In genomic region chr2:165793161-165793778, GRCh38 we compare ENCODE assay signal across 9 cellular contexts. TPM values are rescaled to one million over a fixed set of nuclear protein-coding genes. Genes with fewer than 3 reads are reported as not detected.
DNase-seq lines count a peak whose midpoint lies in the region; ATAC-seq and TF ChIP-seq lines count a peak whose summit lies in the region.
"Had no signal": no experiment of that assay in that cellular context is flagged by ENCODE, and none has a peak within 500 bp of the region (broad histone marks: within the 10 kb centered on the region; RNA-seq: fewer than 3 reads in every experiment).

No MANE protein-coding gene starts in this region.

- peak overlapping the region; percentile 69 for H4K8ac ChIP-seq in mesenchymal stem cell (ENCODE audit: low read length)

- peaks cover 5% of the 10 kb centered on the region for H3K79me1 ChIP-seq in mesenchymal stem cell (replicated peaks; ENCODE audit: low read length, poor library complexity, severe bottlenecking)

- H3K4me2 ChIP-seq in mesenchymal stem cell (ENCODE audit: low read length, poor library complexity, severe bottlenecking) = peak overlapping the region; percentile 95

- no peak overlapping the region for H2BK5ac ChIP-seq in mesenchymal stem cell (ENCODE audit: low read depth, low read length, poor library complexity, severe bottlenecking)

- H2BK120ac ChIP-seq in mesenchymal stem cell (ENCODE audit: low read depth, low read length) = peak overlapping the region; percentile 3

- TF ChIP-seq CTCF in coronary artery (IDR thresholded peaks at IDR 0.05) = no peak
- no peak for TF ChIP-seq CTCF in type B pancreatic cell (conservative IDR thresholded peaks at IDR 0.05)

- H2AK5ac ChIP-seq in mesenchymal stem cell (ENCODE audit: low read length, severe bottlenecking) = no peak overlapping the region

- peaks cover 17% of the 10 kb centered on the region for H3K4me1 ChIP-seq in mesenchymal stem cell (ENCODE audit: control insufficient read depth, insufficient read depth, low read depth, low read length)

- peak overlapping the region; percentile 66 for H2AFZ ChIP-seq in mesenchymal stem cell (ENCODE audit: low read depth, low read length)

- H3K4me1 Mint-ChIP-seq in type B pancreatic cell (ENCODE audit: unreplicated experiment) = peaks cover 4% of the 10 kb centered on the region

- H3K23ac ChIP-seq in mesenchymal stem cell (ENCODE audit: low read length in 2 of 2) = peak overlapping the region in 1 of 2 experiments; percentile 20

- peak overlapping the region; percentile 100 for H3K4me3 Mint-ChIP-seq in type B pancreatic cell

- H3K27ac ChIP-seq in coronary artery (peak overlapping the region in 1 of 2 donors; percentile 2), mesenchymal stem cell (ENCODE audit: low read length, poor library complexity, severe bottlenecking) (peak overlapping the region; percentile 72)

- H4K91ac ChIP-seq in mesenchymal stem cell (ENCODE audit: low read length) = peak overlapping the region; percentile 68

- no peaks in the 10 kb centered on the region for H3K9me3 Mint-ChIP-seq in type B pancreatic cell

- WGBS in mesenchymal stem cell = 2% methylated on average over 31 of the region's 35 CpGs

- ATAC-seq in GM21515 (IDR thresholded peaks at IDR 0.05; ENCODE audit: unreplicated experiment) = peak; percentile 9

- no peak overlapping the region for H2BK15ac ChIP-seq in mesenchymal stem cell (ENCODE audit: low read depth, poor library complexity, severe bottlenecking)

- peaks cover 0 to 2% of the 10 kb centered on the region in 2 experiments for H3K36me3 ChIP-seq in mesenchymal stem cell (ENCODE audit: control insufficient read depth in 1 of 2, insufficient read depth in 2 of 2, low read depth in 1 of 2, low read length in 2 of 2)

- H3K14ac ChIP-seq in mesenchymal stem cell (ENCODE audit: low read length in 2 of 2) = peak overlapping the region in 1 of 2 experiments; percentile 3

- H3K27me3 ChIP-seq in mesenchymal stem cell (ENCODE audit: control insufficient read depth in 1 of 2, insufficient read depth in 1 of 2, low read length in 2 of 2) = peaks cover 0 to 14% of the 10 kb centered on the region in 2 experiments

- peak overlapping the region; percentile 79 to 87 for H3K4ac ChIP-seq in mesenchymal stem cell (ENCODE audit: low read depth in 1 of 2, low read length in 2 of 2)

- peak overlapping the region; percentile 66 to 74 for H2BK12ac ChIP-seq in mesenchymal stem cell (ENCODE audit: low read length in 2 of 2)

- H3K27me3 Mint-ChIP-seq in type B pancreatic cell = peaks cover 47% of the 10 kb centered on the region

- no peaks in the 10 kb centered on the region for H3K9me3 ChIP-seq in mesenchymal stem cell (ENCODE audit: control insufficient read depth, low read length)

- peak overlapping the region; percentile 74 for H3K4me3 ChIP-seq in coronary artery
- H3K4me3 ChIP-seq in mesenchymal stem cell (ENCODE audit: insufficient read depth in 1 of 2, low read depth in 1 of 2, low read length in 2 of 2) = peak overlapping the region; percentile 76 to 84

- DNase-seq in COLO668 (lab: John Stamatoyannopoulos, UW; ENCODE audit: unreplicated experiment) (peak; percentile 66), NCI-H526 (lab: John Stamatoyannopoulos, UW) (peak; percentile 44 to 68), coronary artery (ENCODE audit: low spot score) (no peak), mesenchymal stem cell (peak; percentile 52), type B pancreatic cell (ENCODE audit: extremely low spot score, unreplicated experiment) (no peak), HK-2 (ENCODE audit: unreplicated experiment) (no peak)
- DNase-seq in activated CD4-positive, CD25-positive, alpha-beta regulatory T cell (lab: John Stamatoyannopoulos, UW) = no peak

- H3K9ac ChIP-seq in mesenchymal stem cell (ENCODE audit: low read length) = no peak overlapping the region

- peaks cover 3% of the 10 kb centered on the region for H3K36me3 Mint-ChIP-seq in type B pancreatic cell

- H3K27ac Mint-ChIP-seq in type B pancreatic cell = peak overlapping the region; percentile 99

- peak overlapping the region; percentile 54 to 70 for H3K18ac ChIP-seq in mesenchymal stem cell (ENCODE audit: low read depth in 1 of 2, low read length in 2 of 2)

RNA-seq across cellular contexts. Expression of gene GALNT3, which starts 0.8 kb away (rescaled TPM):
- 3.3 TPM for polyA plus RNA-seq in mesenchymal stem cell (2013, experiment 1 of 2)
- polyA plus RNA-seq in mesenchymal stem cell (2013, experiment 2 of 2) = 3.7 TPM
- 28.8 and 62.1 TPM in 2 replicates for total RNA-seq in type B pancreatic cell (ENCODE audit: low replicate concordance)
- total RNA-seq: RPMI7951 had no signal

Comparison
In these comparisons a context has a peak if more than half of its experiments do, and no peak if none do; other contexts are left out.
1. DNase-seq: peak in COLO668 (single experiment), NCI-H526 (2 of 2) and mesenchymal stem cell (single experiment); none in coronary artery (single experiment), type B pancreatic cell (single experiment), HK-2 (single experiment) and activated CD4-positive, CD25-positive, alpha-beta regulatory T cell (0 of 4).